Comparison of ENCODE assay signal across 1 cellular context in genomic region chr1:31155216-31155806, GRCh38.
TF ChIP-seq lines count a peak whose summit lies in the region.

No MANE protein-coding gene starts in this region.

TF ChIP-seq in HEK293, 187 proteins besides CTCF, POLR2A, EP300 and RAD21 (continued from another document):
- TF ChIP-seq PRDM10 (tag by site-specific recombination; IDR thresholded peaks at IDR 0.05) (peak; percentile 38; the same call in 1 of the 2 replicates), ZNF660 (tag by site-specific recombination; IDR thresholded peaks at IDR 0.05) (no peak), ZNF692 (tag by site-specific recombination; IDR thresholded peaks at IDR 0.05) (peak; percentile 62), KLF7 (tag by site-specific recombination; IDR thresholded peaks at IDR 0.05; ENCODE audit: borderline replicate concordance) (peak; percentile 94; the same call in 1 of the 2 replicates), ATF2 (tag by site-specific recombination; IDR thresholded peaks at IDR 0.05; ENCODE audit: low read depth) (no peak), KLF8 (tag by site-specific recombination; IDR thresholded peaks at IDR 0.05) (peak; percentile 90), ZNF530 (tag by site-specific recombination; IDR thresholded peaks at IDR 0.05; ENCODE audit: low read depth) (no peak), ZNF37A (tag by site-specific recombination; IDR thresholded peaks at IDR 0.05) (no peak), KLF16 (tag by site-specific recombination; IDR thresholded peaks at IDR 0.05) (peak; percentile 93), ZNF202 (tag by site-specific recombination; IDR thresholded peaks at IDR 0.05; ENCODE audit: borderline replicate concordance) (no peak), ZSCAN30 (tag by site-specific recombination; IDR thresholded peaks at IDR 0.05) (peak; percentile 61; the same call in 1 of the 2 replicates), ZNF214 (tag by site-specific recombination; IDR thresholded peaks at IDR 0.05; ENCODE audit: borderline replicate concordance) (no peak), GLIS2 (tag by site-specific recombination; IDR thresholded peaks at IDR 0.05) (peak; percentile 92), KLF17 (tag by site-specific recombination; IDR thresholded peaks at IDR 0.05) (peak; percentile 55; the same call in 1 of the 2 replicates), ZNF423 (tag by site-specific recombination; IDR thresholded peaks at IDR 0.05) (peak; percentile 40; the same call in 1 of the 2 replicates), ZNF248 (tag by site-specific recombination; IDR thresholded peaks at IDR 0.05) (no peak), ZNF335 (tag by site-specific recombination; conservative IDR thresholded peaks at IDR 0.05) (peak; percentile 73), ZNF792 (tag by site-specific recombination; IDR thresholded peaks at IDR 0.05) (no peak), KLF1 (tag by site-specific recombination; IDR thresholded peaks at IDR 0.05) (peak; percentile 98), ZNF10 (tag by site-specific recombination; IDR thresholded peaks at IDR 0.05) (no peak), ZNF704 (tag by site-specific recombination; IDR thresholded peaks at IDR 0.05) (no peak), ZBTB44 (tag by site-specific recombination; IDR thresholded peaks at IDR 0.05) (no peak), ZNF266 (tag by site-specific recombination; IDR thresholded peaks at IDR 0.05; ENCODE audit: low read depth) (no peak), GLIS1 (tag by site-specific recombination; IDR thresholded peaks at IDR 0.05) (peak; percentile 89), IKZF3 (tag by site-specific recombination; IDR thresholded peaks at IDR 0.05) (peak; percentile 49), ZNF26 (tag by site-specific recombination; IDR thresholded peaks at IDR 0.05) (no peak)
TF ChIP-seq in HEK293: peak in this region for 41.
